17 cellular contexts compared by ENCODE assay signal in genomic region chr4:101175896-101176676, GRCh38.
A peak's percentile ranks its signal among the peaks of the same experiment; 100 is the strongest.
DNase-seq lines count a peak whose midpoint lies in the region; ATAC-seq and TF ChIP-seq lines count a peak whose summit lies in the region.
"Had no signal": no experiment of that assay in that cellular context is flagged by ENCODE, and none has a peak within 500 bp of the region (broad histone marks: within the 10 kb centered on the region; RNA-seq: fewer than 3 reads in every experiment).

No MANE protein-coding gene starts in this region.

- no TSS peak for BruUV-seq in Calu3 (replicated peaks; lab: Mats Ljungman, UMichigan)

- intact Hi-C loops in natural killer cell (cut with micrococcal nuclease) (no loop called here), esophagus muscularis mucosa (cut with DNase I) (no loop called here), Calu3 (cut with micrococcal nuclease; ENCODE audit: unreplicated experiment) (no loop called here), lower leg skin (cut with DNase I; ENCODE audit: low total_unique reads) (no loop called here)

- DNase-seq in natural killer cell (no peak), esophagus muscularis mucosa (ENCODE audit: extremely low spot score) (no peak), omental fat pad (ENCODE audit: low spot score) (no peak), kidney glomerular epithelial cell (lab: John Stamatoyannopoulos, UW) (no peak), Calu3 (no peak), lower leg skin (ENCODE audit: low spot score in 2 of 2) (no peak)
- no peak for DNase-seq in natural killer cell treated with Interleukin-12 subunit alpha and Interleukin-12 subunit beta and Interleukin-15 and Interleukin-18, amount 100 ng/mL, for 72 hours (ENCODE audit: low spot score)
- no peak for DNase-seq in activated CD8-positive, alpha-beta memory T cell treated with anti-CD3 and anti-CD28 coated beads for 24 hours
- DNase-seq: activated CD4-positive, alpha-beta memory T cell treated with anti-CD3 and anti-CD28 coated beads, Interleukin-2, amount 10 ng/mL, durations not matched to agents 7 days and 5 days; COR-L47; GOT3; NCI-H1694 treated with DMSO at 0.1 percent for 48 hours; NCI-H774; SHP77 had no signal

- no peak overlapping the region for H3K4me3 Mint-ChIP-seq in natural killer cell
- no peak overlapping the region for H3K4me3 Mint-ChIP-seq in natural killer cell treated with Interleukin-12 subunit alpha and Interleukin-12 subunit beta and Interleukin-15 and Interleukin-18, amount 100 ng/mL, for 72 hours
- no peak overlapping the region for H3K4me3 Mint-ChIP-seq in Calu3 (ENCODE audit: low read depth, unreplicated experiment)
- H3K4me3 Mint-ChIP-seq: activated CD4-positive, alpha-beta memory T cell treated with anti-CD3 and anti-CD28 coated beads, Interleukin-2, amount 10 ng/mL, durations not matched to agents 7 days and 5 days had no signal

- no peaks in the 10 kb centered on the region for H3K27me3 ChIP-seq in esophagus muscularis mucosa
- H3K27me3 ChIP-seq: cardiac muscle cell had no signal

- TF ChIP-seq POLR2A in esophagus muscularis mucosa (IDR thresholded peaks at IDR 0.05; ENCODE audit: low read depth) (no peak), lower leg skin (IDR thresholded peaks at IDR 0.05) (no peak)

- peaks cover 12 to 72% (median 38%) of the 10 kb centered on the region in 4 donors for H3K4me1 ChIP-seq in esophagus muscularis mucosa

- TF ChIP-seq CTCF in natural killer cell (IDR thresholded peaks at IDR 0.05) = no peak
- TF ChIP-seq CTCF in esophagus muscularis mucosa (IDR thresholded peaks at IDR 0.05) = no peak
- no peak for TF ChIP-seq CTCF in omental fat pad (IDR thresholded peaks at IDR 0.05)
- TF ChIP-seq CTCF in Calu3 (IDR thresholded peaks at IDR 0.05; ENCODE audit: unreplicated experiment) = no peak
- TF ChIP-seq CTCF in lower leg skin (IDR thresholded peaks at IDR 0.05) = no peak

- H3K27ac Mint-ChIP-seq in natural killer cell (peak overlapping the region; percentile 19 to 53), Calu3 (ENCODE audit: unreplicated experiment) (no peak overlapping the region)
- peak overlapping the region in 1 of 2 donors; percentile 40 for H3K27ac Mint-ChIP-seq in natural killer cell treated with Interleukin-12 subunit alpha and Interleukin-12 subunit beta and Interleukin-15 and Interleukin-18, amount 100 ng/mL, for 72 hours
- H3K27ac Mint-ChIP-seq: activated CD4-positive, alpha-beta memory T cell treated with anti-CD3 and anti-CD28 coated beads, Interleukin-2, amount 10 ng/mL, durations not matched to agents 7 days and 5 days had no signal

- no peaks in the 10 kb centered on the region for H3K9me3 ChIP-seq in esophagus muscularis mucosa

- CTCF ChIA-PET in Calu3 (lab: Charles Lee) = no interaction called here

- peak overlapping the region; percentile 20 to 46 (median 31) for H3K27ac ChIP-seq in esophagus muscularis mucosa (replicated peaks in 1 of 4)
- H3K27ac ChIP-seq: cardiac muscle cell, KMS-11 had no signal

- no peaks in the 10 kb centered on the region for H3K9me3 Mint-ChIP-seq in natural killer cell
- H3K9me3 Mint-ChIP-seq in natural killer cell treated with Interleukin-12 subunit alpha and Interleukin-12 subunit beta and Interleukin-15 and Interleukin-18, amount 100 ng/mL, for 72 hours = no peaks in the 10 kb centered on the region
- no peaks in the 10 kb centered on the region for H3K9me3 Mint-ChIP-seq in Calu3 (ENCODE audit: low read depth, unreplicated experiment)

- H3K4me1 Mint-ChIP-seq in natural killer cell (peaks cover 32 to 46% of the 10 kb centered on the region in 2 donors), Calu3 (ENCODE audit: low read depth, unreplicated experiment) (peaks cover 12% of the 10 kb centered on the region)
- H3K4me1 Mint-ChIP-seq in natural killer cell treated with Interleukin-12 subunit alpha and Interleukin-12 subunit beta and Interleukin-15 and Interleukin-18, amount 100 ng/mL, for 72 hours (ENCODE audit: low read depth in 2 of 2) = peaks cover 34 to 37% of the 10 kb centered on the region in 2 donors

- no peaks in the 10 kb centered on the region for H3K36me3 ChIP-seq in esophagus muscularis mucosa
- H3K36me3 ChIP-seq: cardiac muscle cell had no signal

- H3K27me3 Mint-ChIP-seq in natural killer cell (ENCODE audit: low read depth in 2 of 2) (no peaks in the 10 kb centered on the region), Calu3 (ENCODE audit: unreplicated experiment) (no peaks in the 10 kb centered on the region)
- no peaks in the 10 kb centered on the region for H3K27me3 Mint-ChIP-seq in natural killer cell treated with Interleukin-12 subunit alpha and Interleukin-12 subunit beta and Interleukin-15 and Interleukin-18, amount 100 ng/mL, for 72 hours
- H3K27me3 Mint-ChIP-seq: activated CD4-positive, alpha-beta memory T cell treated with anti-CD3 and anti-CD28 coated beads, Interleukin-2, amount 10 ng/mL, durations not matched to agents 7 days and 5 days had no signal

- H3K36me3 Mint-ChIP-seq in natural killer cell (no peaks in the 10 kb centered on the region), Calu3 (ENCODE audit: insufficient read depth, unreplicated experiment) (no peaks in the 10 kb centered on the region)
- no peaks in the 10 kb centered on the region for H3K36me3 Mint-ChIP-seq in natural killer cell treated with Interleukin-12 subunit alpha and Interleukin-12 subunit beta and Interleukin-15 and Interleukin-18, amount 100 ng/mL, for 72 hours

- TF ChIP-seq EP300 in esophagus muscularis mucosa (IDR thresholded peaks at IDR 0.05) = no peak

- ATAC-seq in natural killer cell (no peak), omental fat pad (ENCODE audit: low FRiP score) (peak; percentile 76)
- ATAC-seq in natural killer cell treated with Interleukin-12 subunit alpha and Interleukin-12 subunit beta and Interleukin-15 and Interleukin-18, amount 100 ng/mL, for 72 hours = no peak

- 60% methylated on average over 6 of the region's 6 CpGs for WGBS in esophagus muscularis mucosa
- WGBS in lower leg skin, 2 donors = 59 to 67% methylated on average over 6 of the region's 6 CpGs

- H3K4me3 ChIP-seq in esophagus muscularis mucosa = no peak overlapping the region
- H3K4me3 ChIP-seq in lower leg skin (ENCODE audit: low read depth, poor library complexity, severe bottlenecking) = no peak overlapping the region
- H3K4me3 ChIP-seq: cardiac muscle cell, smooth muscle cell had no signal
